22 cellular contexts compared by ENCODE assay signal in the genomic region with DNA sequence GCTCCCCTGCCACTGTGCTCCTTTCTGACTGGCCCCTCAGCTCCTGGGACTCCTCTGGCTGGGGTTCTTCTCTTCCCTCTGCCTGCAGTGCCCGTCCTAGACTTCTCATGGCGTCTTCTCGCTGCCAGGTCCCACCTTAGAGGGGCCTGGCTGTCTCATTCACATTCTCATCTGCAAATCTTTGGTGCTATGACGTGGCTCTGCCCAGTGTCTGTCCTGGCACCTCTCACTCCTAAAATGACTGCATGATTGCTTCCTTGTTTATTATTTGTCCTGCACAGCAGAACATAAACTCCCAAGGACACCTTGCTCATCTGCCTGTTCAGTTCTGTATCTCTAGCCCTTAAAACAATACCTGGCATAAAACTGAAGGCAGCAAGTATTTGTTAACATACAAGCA. TPM values are rescaled to one million over a fixed set of nuclear protein-coding genes. Genes with fewer than 3 reads are reported as not detected.
DNase-seq lines count a peak whose midpoint lies in the region; ATAC-seq, FAIRE-seq and TF ChIP-seq lines count a peak whose summit lies in the region.
"Had no signal": no experiment of that assay in that cellular context is flagged by ENCODE, and none has a peak within 500 bp of the region (broad histone marks: within the 10 kb centered on the region; RNA-seq: fewer than 3 reads in every experiment).

No MANE protein-coding gene starts in this region.

- TF ChIP-seq CTCF in 22Rv1 (IDR thresholded peaks at IDR 0.05) (no peak), A549 (IDR thresholded peaks at IDR 0.05) (no peak), PC-3 (conservative IDR thresholded peaks at IDR 0.05; ENCODE audit: low read depth, low read length) (no peak), tibial nerve (IDR thresholded peaks at IDR 0.05) (no peak)

- no peaks in the 10 kb centered on the region for H3K9me2 ChIP-seq in PC-3 (replicated peaks; ENCODE audit: low read length)

- no peaks in the 10 kb centered on the region for H3K79me2 ChIP-seq in PC-3 (ENCODE audit: low read length)

- TF ChIP-seq POLR2A in A549 (IDR thresholded peaks at IDR 0.05; ENCODE audit: low read length): no peak
- no peak for TF ChIP-seq POLR2A in tibial nerve (IDR thresholded peaks at IDR 0.05)

- H2AFZ ChIP-seq in PC-3 (ENCODE audit: low read length): no peak overlapping the region

- DNase-seq in A549 (ENCODE audit: low read depth in 1 of 2, low spot score in 1 of 2) (no peak), HTR-8/SVneo (ENCODE audit: insufficient read length, low spot score) (no peak), PC-3 (no peak), NOMO-1 treated with dmso at 0.1 percent for 144 hours (lab: John Stamatoyannopoulos, UW; ENCODE audit: unreplicated experiment) (no peak), H7 (no peak), tibial nerve (ENCODE audit: low spot score in 2 of 2) (no peak), NAMALWA (ENCODE audit: low spot score) (no peak)
- DNase-seq: ACHN; BE2C; C1 segment of cervical spinal cord; Caco-2; Calu3; CD4-positive, alpha-beta T cell; CD8-positive, alpha-beta T cell; DMS79 treated with DMSO at 0.1 percent for 48 hours; GF-D8 had no signal

- BruUV-seq in PC-3 (replicated peaks; lab: Mats Ljungman, UMichigan): no TSS peak

- H3K9me3 ChIP-seq in A549: no peaks in the 10 kb centered on the region
- H3K9me3 ChIP-seq in PC-3 (ENCODE audit: low read length): no peaks in the 10 kb centered on the region
- H3K9me3 ChIP-seq in tibial nerve: no peaks in the 10 kb centered on the region
- H3K9me3 ChIP-seq: BE2C, BLaER1, Caco-2 had no signal

- H3K9ac ChIP-seq in PC-3 (ENCODE audit: low read length): no peak overlapping the region
- H3K9ac ChIP-seq: BLaER1 had no signal

- FAIRE-seq in A549 (lab: Jason Lieb, UNC) (no peak), HTR-8/SVneo (lab: Jason Lieb, UNC) (peak; percentile 71)
- FAIRE-seq: D721Med, G401.6, GM12891, GM19239 had no signal

- no peaks in the 10 kb centered on the region for H3F3A ChIP-seq in PC-3 (ENCODE audit: low read length, unreplicated experiment)

- H3K4me1 ChIP-seq in A549: peaks cover 21% of the 10 kb centered on the region
- H3K4me1 ChIP-seq in PC-3 (ENCODE audit: insufficient read depth, low read length): peaks cover 22% of the 10 kb centered on the region
- no peaks in the 10 kb centered on the region for H3K4me1 ChIP-seq in tibial nerve
- H3K4me1 ChIP-seq: BE2C, BLaER1, Caco-2 had no signal

- no peak for TF ChIP-seq RAD21 in A549 (conservative IDR thresholded peaks at IDR 0.05 in 1 of 2, IDR thresholded peaks at IDR 0.05 in 1 of 2)

- H3K27me3 ChIP-seq in PC-3 (ENCODE audit: low read length) (no peaks in the 10 kb centered on the region), H7 (ENCODE audit: control insufficient read depth, insufficient read depth, low read length) (no peaks in the 10 kb centered on the region), tibial nerve (no peaks in the 10 kb centered on the region)
- H3K27me3 ChIP-seq: BE2C, BLaER1 had no signal

- H3K4me3 ChIP-seq in A549: no peak overlapping the region
- H3K4me3 ChIP-seq in PC-3 (ENCODE audit: low read length): no peak overlapping the region
- H3K4me3 ChIP-seq in H7 (ENCODE audit: insufficient read depth, low read depth, low read length): no peak overlapping the region
- H3K4me3 ChIP-seq in tibial nerve: no peak overlapping the region
- H3K4me3 ChIP-seq: BLaER1 had no signal

- no peaks in the 10 kb centered on the region for H3K36me3 ChIP-seq in PC-3 (ENCODE audit: low read depth, low read length)
- H3K36me3 ChIP-seq in H7 (replicated peaks; ENCODE audit: control insufficient read depth, insufficient read depth, low read length): no peaks in the 10 kb centered on the region
- H3K36me3 ChIP-seq in tibial nerve: no peaks in the 10 kb centered on the region
- H3K36me3 ChIP-seq: BE2C, BLaER1 had no signal

- H3K4me2 ChIP-seq in A549: peak overlapping the region; percentile 43
- H3K4me2 ChIP-seq in PC-3 (ENCODE audit: low read length): peak overlapping the region; percentile 55
- H3K4me2 ChIP-seq: BLaER1 had no signal

- H4K20me1 ChIP-seq in PC-3 (ENCODE audit: low read length): no peaks in the 10 kb centered on the region
- H4K20me1 ChIP-seq: BLaER1 had no signal

- H3K27ac ChIP-seq in 22Rv1 (peak overlapping the region; percentile 93), A549 (no peak overlapping the region), PC-3 (ENCODE audit: low read length) (peak overlapping the region; percentile 61), tibial nerve (no peak overlapping the region)
- H3K27ac ChIP-seq: BLaER1 had no signal

- TF ChIP-seq EP300 in A549 (IDR thresholded peaks at IDR 0.05) (no peak), tibial nerve (IDR thresholded peaks at IDR 0.05) (no peak)

- POLR2A ChIA-PET in A549 (lab: Yijun Ruan, JAX): interaction anchor here (1.4 kb wide), 1 partner anchor 18 kb away, joined by 4 read pairs; no protein-coding TSS in a partner anchor
- POLR2A ChIA-PET in PC-3 (lab: Charles Lee; ENCODE audit: unreplicated experiment): no interaction called here

- ATAC-seq in A549: peak; percentile 56
- no peak for ATAC-seq in PC-3
- ATAC-seq: CD8-positive, alpha-beta T cell had no signal

- WGBS in A549 (ENCODE audit: missing lambda C conversion rate): 84% methylated on average over 4 of the region's 4 CpGs
- WGBS in tibial nerve, 2 donors: 88 to 90% methylated on average over 4 of the region's 4 CpGs

- CTCF ChIA-PET in A549 (lab: Yijun Ruan, JAX): interaction anchor here (0.6 to 1.5 kb wide), 4 partner anchors 12 to 132 kb away, joined by 3 to 5 read pairs (median 4); no protein-coding TSS in a partner anchor
- CTCF ChIA-PET in PC-3 (lab: Charles Lee): no interaction called here

- intact Hi-C loops in PC-3 (cut with micrococcal nuclease): no loop called here

TF ChIP-seq in A549, 52 proteins besides CTCF, POLR2A, EP300 and RAD21:
- TF ChIP-seq FOSL2 (IDR thresholded peaks at IDR 0.05) (no peak), FOSL2 (CRISPR knock-in tag; IDR thresholded peaks at IDR 0.05) (no peak), ZFP36 (IDR thresholded peaks at IDR 0.05; ENCODE audit: borderline replicate concordance, partially characterized antibody) (no peak)

RNA-seq across cellular contexts. Expression of gene ALDH3A2, which starts 18.5 kb away (rescaled TPM):
- 195 and 225 TPM in 2 replicates for polyA plus RNA-seq in A549 (2011; rRNA removed)
- 90.7 and 101 TPM in 2 replicates for polyA plus RNA-seq in A549 (2012; cell fraction: cytosol; rRNA removed)
- 159 and 162 TPM in 2 replicates for polyA plus RNA-seq in A549 (2012; cell fraction: nucleus; rRNA removed)
- 140 to 142 TPM (median 140 TPM) in 3 replicates for polyA plus RNA-seq in A549 (2017; fragmentation: RNase III; extraction: RNeasy Plus Mini Kit Qiagen cat#74134 plus additional on column Dnase treatment)
- polyA minus RNA-seq in A549 (2011; rRNA and poly(A)+ RNA removed): 110 and 113 TPM in 2 replicates
- total RNA-seq in PC-3 (2014; rRNA removed): 125 and 143 TPM in 2 replicates
- 119 and 159 TPM in 2 replicates for total RNA-seq in H7 (2014; rRNA removed; shearing (Covaris generic))
- total RNA-seq in tibial nerve: 100 to 1,000 TPM in 2 of 4 donors, 10 to 100 TPM in 2; 84.3 to 152 (median 105) TPM

Comparison
In these comparisons a context has a peak if more than half of its experiments do, and no peak if none do; other contexts are left out.
1. H3K27ac ChIP-seq: peak in 22Rv1 (single experiment) and PC-3 (single experiment); none in A549 (0 of 2) and tibial nerve (0 of 4).